ENCODE assay signal across 8 cellular contexts in the genomic region with DNA sequence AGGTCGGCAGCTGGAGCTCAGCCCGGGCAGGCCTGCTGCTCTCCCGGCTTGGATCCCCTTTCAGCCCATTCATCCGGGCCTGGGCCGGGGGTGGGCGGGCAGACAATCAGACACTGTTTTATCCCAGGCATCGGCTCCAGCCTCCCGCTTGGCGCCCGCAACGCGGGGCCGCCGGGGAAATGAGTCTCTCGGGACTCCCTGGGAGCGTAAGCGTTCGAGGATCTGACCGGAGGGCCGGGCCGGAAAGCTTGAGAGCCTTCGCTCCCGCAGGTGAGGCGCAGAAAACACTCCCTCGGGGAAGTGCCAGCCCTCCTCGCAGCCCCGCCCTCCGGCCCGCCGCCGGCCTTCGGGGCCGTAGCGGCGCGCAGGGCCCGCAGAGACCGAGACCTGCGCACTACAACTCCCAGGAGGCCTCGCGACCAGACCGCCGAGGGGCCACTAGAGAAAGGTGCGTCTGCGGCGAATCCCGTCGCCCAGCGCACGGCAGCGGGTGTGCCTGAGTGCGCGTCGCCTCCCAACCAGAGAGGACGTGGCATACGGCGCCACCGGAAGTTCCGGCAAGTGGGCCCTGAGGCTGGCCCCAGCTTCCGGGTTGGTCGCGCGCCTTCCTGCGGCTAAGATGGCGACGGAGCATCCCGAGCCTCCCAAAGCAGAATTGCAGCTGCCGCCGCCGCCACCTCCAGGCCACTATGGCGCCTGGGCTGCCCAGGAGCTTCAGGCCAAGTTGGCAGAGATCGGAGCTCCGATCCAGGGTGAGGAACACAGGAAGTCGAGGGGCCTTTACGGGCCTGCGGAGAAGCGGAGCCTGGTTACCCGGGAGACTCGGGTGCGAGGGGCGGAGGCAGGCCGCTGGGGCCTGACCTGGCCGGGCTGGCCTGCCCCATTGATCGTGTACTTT. TPM values are rescaled to one million over a fixed set of nuclear protein-coding genes. Genes with fewer than 3 reads are reported as not detected.
DNase-seq lines count a peak whose midpoint lies in the region; ATAC-seq and TF ChIP-seq lines count a peak whose summit lies in the region.

A gene with protein sequence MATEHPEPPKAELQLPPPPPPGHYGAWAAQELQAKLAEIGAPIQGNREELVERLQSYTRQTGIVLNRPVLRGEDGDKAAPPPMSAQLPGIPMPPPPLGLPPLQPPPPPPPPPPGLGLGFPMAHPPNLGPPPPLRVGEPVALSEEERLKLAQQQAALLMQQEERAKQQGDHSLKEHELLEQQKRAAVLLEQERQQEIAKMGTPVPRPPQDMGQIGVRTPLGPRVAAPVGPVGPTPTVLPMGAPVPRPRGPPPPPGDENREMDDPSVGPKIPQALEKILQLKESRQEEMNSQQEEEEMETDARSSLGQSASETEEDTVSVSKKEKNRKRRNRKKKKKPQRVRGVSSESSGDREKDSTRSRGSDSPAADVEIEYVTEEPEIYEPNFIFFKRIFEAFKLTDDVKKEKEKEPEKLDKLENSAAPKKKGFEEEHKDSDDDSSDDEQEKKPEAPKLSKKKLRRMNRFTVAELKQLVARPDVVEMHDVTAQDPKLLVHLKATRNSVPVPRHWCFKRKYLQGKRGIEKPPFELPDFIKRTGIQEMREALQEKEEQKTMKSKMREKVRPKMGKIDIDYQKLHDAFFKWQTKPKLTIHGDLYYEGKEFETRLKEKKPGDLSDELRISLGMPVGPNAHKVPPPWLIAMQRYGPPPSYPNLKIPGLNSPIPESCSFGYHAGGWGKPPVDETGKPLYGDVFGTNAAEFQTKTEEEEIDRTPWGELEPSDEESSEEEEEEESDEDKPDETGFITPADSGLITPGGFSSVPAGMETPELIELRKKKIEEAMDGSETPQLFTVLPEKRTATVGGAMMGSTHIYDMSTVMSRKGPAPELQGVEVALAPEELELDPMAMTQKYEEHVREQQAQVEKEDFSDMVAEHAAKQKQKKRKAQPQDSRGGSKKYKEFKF (plus strand): TSS at position 599 of the 898 bp plus-strand sequence. CDS start 21 bp downstream, at position 620.

- H3K9ac ChIP-seq in IMR-90 (ENCODE audit: low read depth, low read length) = peak within 1 kb of the TSS; percentile 90

- peak within 1 kb of the TSS; percentile 85 for H3K56ac ChIP-seq in IMR-90 (ENCODE audit: extremely low read depth, insufficient read depth, low read length)

- no peaks in the 10 kb centered on the region for H3K9me3 ChIP-seq in IMR-90 (ENCODE audit: control insufficient read depth, insufficient read depth, low read length)

- H3K4ac ChIP-seq in IMR-90 (ENCODE audit: low read depth, low read length) = peak within 1 kb of the TSS; percentile 94

- in situ Hi-C loops in IMR-90 (cut with MboI; ENCODE audit: low sequenced_read_pairs) = no loop called here

- peak within 1 kb of the TSS; percentile 43; the same call in 1 of the 2 replicates for H2BK120ac ChIP-seq in IMR-90 (ENCODE audit: low read depth, low read length)

- peak within 1 kb of the TSS; percentile 8; the same call in 1 of the 2 replicates for H2BK20ac ChIP-seq in IMR-90 (ENCODE audit: low read depth, low read length)

- POLR2A ChIA-PET in IMR-90 (lab: Charles Lee; ENCODE audit: unreplicated experiment) = interaction anchor here (0.9 kb wide), 1 partner anchor 237 kb away, joined by 3 read pairs; a partner anchor contains a TSS

- peak within 1 kb of the TSS; percentile 95 for H2AFZ ChIP-seq in IMR-90 (replicated peaks; ENCODE audit: low read length, poor library complexity)

- peak within 1 kb of the TSS; percentile 76 for H2BK5ac ChIP-seq in IMR-90 (ENCODE audit: low read depth, low read length, poor library complexity, severe bottlenecking)

- H3K4me3 ChIP-seq in IMR-90 (ENCODE audit: insufficient read depth, low read depth, low read length) = peak within 1 kb of the TSS; percentile 86
- H3K4me3 ChIP-seq in epithelial cell of esophagus (ENCODE audit: low read length) = peak within 1 kb of the TSS; percentile 98

- H3K9me1 ChIP-seq in IMR-90 (ENCODE audit: insufficient read depth, low read length) = 0 out of 2 replicates have a peak, but pooled peaks cover 7% of the 10 kb centered on the region

- H4K8ac ChIP-seq in IMR-90 (ENCODE audit: low read depth in 2 of 2, low read length in 2 of 2) = peak within 1 kb of the TSS; percentile 92 to 97

- TF ChIP-seq POLR2A in IMR-90 (IDR thresholded peaks at IDR 0.05; ENCODE audit: low read depth, low read length) = peak; percentile 84

- H3K36me3 ChIP-seq in IMR-90 (ENCODE audit: control insufficient read depth, insufficient read depth, low read length) = peaks cover 16% of the 10 kb centered on the region

- ATAC-seq in GM21528 (IDR thresholded peaks at IDR 0.05; ENCODE audit: low FRiP score, unreplicated experiment) (peak; percentile 93), IMR-90 (ENCODE audit: low read depth) (peak; percentile 98)

- H2AK9ac ChIP-seq in IMR-90 (replicated peaks; ENCODE audit: low read depth, low read length, poor library complexity) = peak within 1 kb of the TSS; percentile 99

- peak within 1 kb of the TSS; percentile 83 for H4K5ac ChIP-seq in IMR-90 (ENCODE audit: low read depth, low read length)

- peak within 1 kb of the TSS; percentile 19 for H3K18ac ChIP-seq in IMR-90 (ENCODE audit: low read depth, low read length)

- H4K91ac ChIP-seq in IMR-90 (ENCODE audit: insufficient read depth, low read depth, low read length) = peak within 1 kb of the TSS; percentile 86

- BruUV-seq in IMR-90 (replicated peaks; lab: Mats Ljungman, UMichigan) = TSS peak; percentile 73

- intact Hi-C loops in IMR-90 (cut with micrococcal nuclease) = no loop called here

- TF ChIP-seq RAD21 in IMR-90 (IDR thresholded peaks at IDR 0.05; ENCODE audit: low read length) = no peak

- DNase-seq in DMS 273 treated with DMSO at 0.1 percent for 48 hours (lab: John Stamatoyannopoulos, UW) (peak; percentile 91), IMR-90 (peak; percentile 98), OCI-M1 (lab: John Stamatoyannopoulos, UW) (peak; percentile 98), activated T-cell treated with anti-CD3 and anti-CD28 coated beads for 24 hours (ENCODE audit: low read depth) (peak; percentile 95), epithelial cell of esophagus (ENCODE audit: low read depth) (peak; percentile 100), mucosa of gallbladder (ENCODE audit: low spot score) (peak; percentile 98)
- peak; percentile 83 to 93 for DNase-seq in stimulated activated CD8-positive, alpha-beta memory T cell treated with anti-CD3 and anti-CD28 coated beads, Interleukin-4, amount 100 ng/mL, for 4 hours (ENCODE audit: low read depth in 2 of 2, low spot score in 1 of 2)

- peak within 1 kb of the TSS; percentile 95 for H2AK5ac ChIP-seq in IMR-90 (ENCODE audit: low read depth, low read length)

- H3K79me1 ChIP-seq in IMR-90 (ENCODE audit: low read depth in 1 of 2, low read length in 2 of 2) = peaks cover 13 to 44% of the 10 kb centered on the region in 2 experiments

- TF ChIP-seq CTCF in IMR-90 (conservative IDR thresholded peaks at IDR 0.05; ENCODE audit: low read depth, low read length) = no peak
- TF ChIP-seq CTCF in epithelial cell of esophagus (IDR thresholded peaks at IDR 0.05; ENCODE audit: insufficient read depth, low read depth, low read length, missing control alignments) = no peak

- peak within 1 kb of the TSS; percentile 98 for H3K14ac ChIP-seq in IMR-90 (replicated peaks; ENCODE audit: low read depth, low read length)

- peak within 1 kb of the TSS; percentile 99 for H3K23ac ChIP-seq in IMR-90 (ENCODE audit: low read depth, low read length)

- H2BK15ac ChIP-seq in IMR-90 (ENCODE audit: low read depth, low read length) = no peak within 1 kb of the TSS; the same call in 2 of the 3 replicates

- H3K4me1 ChIP-seq in IMR-90 (ENCODE audit: control insufficient read depth, insufficient read depth, low read length) = peaks cover 8% of the 10 kb centered on the region

- H4K20me1 ChIP-seq in IMR-90 (ENCODE audit: insufficient read depth, low read length) = peaks cover 14% of the 10 kb centered on the region; the same call in 1 of the 2 replicates

- H3K4me2 ChIP-seq in IMR-90 (ENCODE audit: low read depth, low read length) = peak within 1 kb of the TSS; percentile 92

- CTCF ChIA-PET in IMR-90 (lab: Yijun Ruan, JAX) = interaction anchor here (1.1 to 2.1 kb wide), 2 partner anchors 16 to 30 kb away, joined by 4 to 11 read pairs; no protein-coding TSS in a partner anchor

- dilution Hi-C loops in IMR-90 (cut with HindIII; ENCODE audit: low sequenced_read_pairs, unreplicated experiment) = no loop called here

- H3K27me3 ChIP-seq in IMR-90 (ENCODE audit: control insufficient read depth, insufficient read depth, low read length) = peaks cover 15% of the 10 kb centered on the region; the same call in 1 of the 2 replicates

- 2% methylated on average over 49 of the region's 84 CpGs; no CpG with 5 or more reads in 1 of the 2 experiments for WGBS in IMR-90 (ENCODE audit: extremely low coverage in 2 of 2, insufficient read length in 1 of 2), 2 experiments

- peak within 1 kb of the TSS; percentile 87 for H3K27ac ChIP-seq in IMR-90 (ENCODE audit: insufficient read depth, low read length)

TF ChIP-seq in IMR-90, 13 proteins besides CTCF, POLR2A, EP300 and RAD21 (continues in another document):
- TF ChIP-seq MXI1 (IDR thresholded peaks at IDR 0.05; ENCODE audit: borderline replicate concordance, low read depth, low read length) (peak; percentile 74; the same call in 1 of the 2 replicates), MAZ (IDR thresholded peaks at IDR 0.05; ENCODE audit: borderline replicate concordance, low read depth, low read length) (peak; percentile 89; the same call in 1 of the 2 replicates), BHLHE40 (IDR thresholded peaks at IDR 0.05; ENCODE audit: low read depth, low read length) (0 out of 2 replicates have a peak, but pooled peaks have one; percentile 21), FOS (IDR thresholded peaks at IDR 0.05; ENCODE audit: low read depth, low read length) (no peak)
- TF ChIP-seq, protein P1, sequence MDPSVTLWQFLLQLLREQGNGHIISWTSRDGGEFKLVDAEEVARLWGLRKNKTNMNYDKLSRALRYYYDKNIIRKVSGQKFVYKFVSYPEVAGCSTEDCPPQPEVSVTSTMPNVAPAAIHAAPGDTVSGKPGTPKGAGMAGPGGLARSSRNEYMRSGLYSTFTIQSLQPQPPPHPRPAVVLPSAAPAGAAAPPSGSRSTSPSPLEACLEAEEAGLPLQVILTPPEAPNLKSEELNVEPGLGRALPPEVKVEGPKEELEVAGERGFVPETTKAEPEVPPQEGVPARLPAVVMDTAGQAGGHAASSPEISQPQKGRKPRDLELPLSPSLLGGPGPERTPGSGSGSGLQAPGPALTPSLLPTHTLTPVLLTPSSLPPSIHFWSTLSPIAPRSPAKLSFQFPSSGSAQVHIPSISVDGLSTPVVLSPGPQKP (IDR thresholded peaks at IDR 0.05; ENCODE audit: borderline replicate concordance, low read depth, low read length) = 0 out of 2 replicates have a peak, but pooled peaks have one; percentile 61

RNA-seq across cellular contexts. Expression of the gene that starts here (rescaled TPM):
- total RNA-seq in IMR-90 (2012; rRNA removed) (120 and 164 TPM in 2 replicates), mucosa of gallbladder (161 TPM)
- polyA plus RNA-seq in IMR-90 (2012; rRNA removed) = 110 and 122 TPM in 2 replicates
- polyA plus RNA-seq in IMR-90 (2012; cell fraction: cytosol; rRNA removed) = 69.3 and 85.8 TPM in 2 replicates
- 115 and 125 TPM in 2 replicates for polyA plus RNA-seq in IMR-90 (2012; cell fraction: nucleus; rRNA removed; ENCODE audit: low replicate concordance)

Comparison
In these comparisons a context has a peak if more than half of its experiments do, and no peak if none do; other contexts are left out.
1. Peak in every context shown above with its lines: DNase-seq, ATAC-seq, H3K4me3 ChIP-seq and H3K27ac ChIP-seq.